Comparison of ENCODE assay signal across 14 cellular contexts in the genomic region with DNA sequence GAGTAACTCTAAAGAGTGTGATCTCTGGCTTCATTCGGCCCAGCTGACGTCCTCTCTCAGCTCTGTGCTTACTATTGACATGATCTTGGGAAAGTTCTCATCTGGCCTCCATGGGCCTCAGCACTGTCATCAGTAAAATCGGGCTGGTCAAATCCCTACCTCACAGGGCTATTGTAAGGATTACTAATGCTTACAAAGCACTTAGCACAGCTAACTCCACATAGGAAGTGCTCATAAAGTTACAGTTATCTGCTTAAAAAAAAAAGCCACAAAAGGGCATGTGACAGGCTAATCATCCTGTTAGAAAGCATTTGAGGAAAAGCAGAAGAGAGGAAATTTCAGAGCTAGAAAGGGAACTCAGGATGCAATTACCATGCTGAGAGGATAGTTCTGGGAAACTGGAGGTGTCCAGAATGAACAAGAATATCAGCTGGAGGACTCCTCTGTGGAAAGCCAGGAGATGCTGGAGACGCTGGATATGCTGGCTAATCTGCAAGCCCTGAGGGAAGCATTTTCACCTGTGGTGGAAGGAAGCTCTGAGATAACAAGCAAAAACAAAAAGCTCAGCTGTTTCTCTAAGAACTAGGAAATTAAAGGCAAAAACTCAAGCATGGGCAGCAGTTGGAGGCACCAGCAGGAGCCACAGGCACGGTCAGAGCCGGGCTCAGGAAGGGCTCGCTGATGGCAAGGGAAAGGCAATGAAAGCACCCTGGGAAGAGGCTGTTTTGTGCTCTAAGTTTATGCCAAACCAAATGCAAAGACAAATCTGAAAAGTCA. TPM values are rescaled to one million over a fixed set of nuclear protein-coding genes. Genes with fewer than 3 reads are reported as not detected.
DNase-seq lines count a peak whose midpoint lies in the region; ATAC-seq, FAIRE-seq and TF ChIP-seq lines count a peak whose summit lies in the region.
"Had no signal": no experiment of that assay in that cellular context is flagged by ENCODE, and none has a peak within 500 bp of the region (broad histone marks: within the 10 kb centered on the region; RNA-seq: fewer than 3 reads in every experiment).

No MANE protein-coding gene starts in this region.

- 57 to 59% methylated on average over 7 of the region's 7 CpGs for WGBS in pancreas, 2 donors

- H4K20me1 ChIP-seq in GM23338 (replicated peaks; ENCODE audit: insufficient read depth), result no peaks in the 10 kb centered on the region

- no peak for DNase-seq in GM23338 (ENCODE audit: low spot score)
- DNase-seq in NCI-H82 (lab: John Stamatoyannopoulos, UW), result peak; percentile 14
- peak; percentile 20 for DNase-seq in choroid plexus epithelial cell (ENCODE audit: low read depth)
- peak in 4 of 6 donors; percentile 42 to 66 (median 48) for DNase-seq in pancreas
- no peak for DNase-seq in ureter (ENCODE audit: low spot score)
- DNase-seq in posterior vena cava (ENCODE audit: low spot score), result no peak
- no peak for DNase-seq in NAMALWA (ENCODE audit: low spot score)
- DNase-seq: activated CD4-positive, alpha-beta T cell treated with anti-CD3 and anti-CD28 coated beads, Interleukin-2, amount 10 ng/mL, durations not matched to agents 24 days and 14 days; gastrocnemius medialis; midbrain; right cardiac atrium; transverse colon had no signal

- H3K9me3 Mint-ChIP-seq in GM23338, result peaks cover 4% of the 10 kb centered on the region; the same call in 2 of the 3 replicates
- H3K9me3 Mint-ChIP-seq: activated CD4-positive, alpha-beta T cell treated with anti-CD3 and anti-CD28 coated beads, Interleukin-2, amount 10 ng/mL, durations not matched to agents 24 days and 14 days had no signal

- H3K27ac Mint-ChIP-seq in GM23338, result no peak overlapping the region
- H3K27ac Mint-ChIP-seq: activated CD4-positive, alpha-beta T cell treated with anti-CD3 and anti-CD28 coated beads, Interleukin-2, amount 10 ng/mL, durations not matched to agents 24 days and 14 days had no signal

- ATAC-seq in GM23338 (no peak), pancreas (peak; percentile 89 to 97 (median 96)), GM18858 (IDR thresholded peaks at IDR 0.05; ENCODE audit: unreplicated experiment) (no peak)
- ATAC-seq: gastrocnemius medialis had no signal

- no peak overlapping the region for H3K4me3 Mint-ChIP-seq in GM23338
- H3K4me3 Mint-ChIP-seq: activated CD4-positive, alpha-beta T cell treated with anti-CD3 and anti-CD28 coated beads, Interleukin-2, amount 10 ng/mL, durations not matched to agents 24 days and 14 days had no signal

- no peak overlapping the region for H3K4me2 ChIP-seq in GM23338

- no peaks in the 10 kb centered on the region for H3K9me3 ChIP-seq in pancreas
- H3K9me3 ChIP-seq: gastrocnemius medialis, SJCRH30, transverse colon had no signal

- H3K79me2 ChIP-seq in GM23338 (replicated peaks; ENCODE audit: insufficient read depth), result no peaks in the 10 kb centered on the region

- H3K27me3 ChIP-seq in GM23338 (ENCODE audit: insufficient read depth) (peaks cover 22% of the 10 kb centered on the region), pancreas (no peaks in the 10 kb centered on the region)
- H3K27me3 ChIP-seq: SJCRH30 had no signal

- H3K4me1 ChIP-seq in GM23338 (ENCODE audit: insufficient read depth) (peaks cover 3% of the 10 kb centered on the region; the same call in 1 of the 2 replicates), pancreas (peaks cover 0 to 6% (median 0%) of the 10 kb centered on the region in 3 donors)
- H3K4me1 ChIP-seq: gastrocnemius medialis, SJCRH30 had no signal

- H3K27me3 Mint-ChIP-seq in GM23338 (ENCODE audit: insufficient read depth, low read depth, poor library complexity), result peaks cover 17% of the 10 kb centered on the region

- no peak for FAIRE-seq in pancreas (lab: Jason Lieb, UNC)

- peak overlapping the region; percentile 74 for H2AFZ ChIP-seq in GM23338

- H3K27ac ChIP-seq in GM23338 (ENCODE audit: low read depth) (no peak overlapping the region), pancreas (peak overlapping the region in 1 of 4 donors; percentile 39)
- H3K27ac ChIP-seq: gastrocnemius medialis, SJCRH30, transverse colon had no signal

- peaks cover under 1% of the 10 kb centered on the region; the same call in 1 of the 2 replicates for H3K36me3 ChIP-seq in GM23338 (ENCODE audit: insufficient read depth)
- H3K36me3 ChIP-seq in pancreas, result no peaks in the 10 kb centered on the region
- H3K36me3 ChIP-seq: gastrocnemius medialis, SJCRH30, transverse colon had no signal

- H3K4me1 Mint-ChIP-seq in GM23338, result no peaks in the 10 kb centered on the region; the same call in 2 of the 3 replicates

- H3F3A ChIP-seq in GM23338 (replicated peaks; ENCODE audit: low read depth), result no peaks in the 10 kb centered on the region

- no peak overlapping the region for H3K4me3 ChIP-seq in GM23338
- no peak overlapping the region for H3K4me3 ChIP-seq in choroid plexus epithelial cell (ENCODE audit: low read depth, low read length)
- H3K4me3 ChIP-seq in pancreas, result no peak overlapping the region
- H3K4me3 ChIP-seq: gastrocnemius medialis, SJCRH30, transverse colon had no signal

- H3K36me3 Mint-ChIP-seq in GM23338 (ENCODE audit: low read depth), result no peaks in the 10 kb centered on the region

- TF ChIP-seq CTCF in GM23338 (conservative IDR thresholded peaks at IDR 0.05; ENCODE audit: low read depth in 2 of 2), result no peak
- TF ChIP-seq CTCF in choroid plexus epithelial cell (conservative IDR thresholded peaks at IDR 0.05; ENCODE audit: low read depth, low read length), result no peak
- TF ChIP-seq CTCF in pancreas (IDR thresholded peaks at IDR 0.05), result no peak

- intact Hi-C loops in pancreas (cut with DNase I), result no loop called here
- intact Hi-C loops in posterior vena cava (cut with DNase I), result no loop called here

- no peaks in the 10 kb centered on the region for H3K9me2 ChIP-seq in GM23338 (ENCODE audit: insufficient read depth)

TF ChIP-seq in GM23338, 12 proteins besides CTCF, POLR2A, EP300 and RAD21 (continues in another document):
- TF ChIP-seq STAT1 (IDR thresholded peaks at IDR 0.05; ENCODE audit: unreplicated experiment) (no peak), ZNF114 (CRISPR knock-in tag; IDR thresholded peaks at IDR 0.05) (no peak), NANOG (IDR thresholded peaks at IDR 0.05; ENCODE audit: borderline replicate concordance) (no peak), POLR2AphosphoS5 (IDR thresholded peaks at IDR 0.05; ENCODE audit: low read depth) (no peak), CREB1 (CRISPR knock-in tag; IDR thresholded peaks at IDR 0.05; ENCODE audit: low read depth) (no peak), EZH2phosphoT487 (IDR thresholded peaks at IDR 0.05; ENCODE audit: unreplicated experiment) (no peak), JUNB (IDR thresholded peaks at IDR 0.05; ENCODE audit: unreplicated experiment) (no peak), ZNF331 (CRISPR knock-in tag; IDR thresholded peaks at IDR 0.05; ENCODE audit: low read depth) (no peak)
- TF ChIP-seq, protein P1, sequence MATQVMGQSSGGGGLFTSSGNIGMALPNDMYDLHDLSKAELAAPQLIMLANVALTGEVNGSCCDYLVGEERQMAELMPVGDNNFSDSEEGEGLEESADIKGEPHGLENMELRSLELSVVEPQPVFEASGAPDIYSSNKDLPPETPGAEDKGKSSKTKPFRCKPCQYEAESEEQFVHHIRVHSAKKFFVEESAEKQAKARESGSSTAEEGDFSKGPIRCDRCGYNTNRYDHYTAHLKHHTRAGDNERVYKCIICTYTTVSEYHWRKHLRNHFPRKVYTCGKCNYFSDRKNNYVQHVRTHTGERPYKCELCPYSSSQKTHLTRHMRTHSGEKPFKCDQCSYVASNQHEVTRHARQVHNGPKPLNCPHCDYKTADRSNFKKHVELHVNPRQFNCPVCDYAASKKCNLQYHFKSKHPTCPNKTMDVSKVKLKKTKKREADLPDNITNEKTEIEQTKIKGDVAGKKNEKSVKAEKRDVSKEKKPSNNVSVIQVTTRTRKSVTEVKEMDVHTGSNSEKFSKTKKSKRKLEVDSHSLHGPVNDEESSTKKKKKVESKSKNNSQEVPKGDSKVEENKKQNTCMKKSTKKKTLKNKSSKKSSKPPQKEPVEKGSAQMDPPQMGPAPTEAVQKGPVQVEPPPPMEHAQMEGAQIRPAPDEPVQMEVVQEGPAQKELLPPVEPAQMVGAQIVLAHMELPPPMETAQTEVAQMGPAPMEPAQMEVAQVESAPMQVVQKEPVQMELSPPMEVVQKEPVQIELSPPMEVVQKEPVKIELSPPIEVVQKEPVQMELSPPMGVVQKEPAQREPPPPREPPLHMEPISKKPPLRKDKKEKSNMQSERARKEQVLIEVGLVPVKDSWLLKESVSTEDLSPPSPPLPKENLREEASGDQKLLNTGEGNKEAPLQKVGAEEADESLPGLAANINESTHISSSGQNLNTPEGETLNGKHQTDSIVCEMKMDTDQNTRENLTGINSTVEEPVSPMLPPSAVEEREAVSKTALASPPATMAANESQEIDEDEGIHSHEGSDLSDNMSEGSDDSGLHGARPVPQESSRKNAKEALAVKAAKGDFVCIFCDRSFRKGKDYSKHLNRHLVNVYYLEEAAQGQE (IDR thresholded peaks at IDR 0.05; ENCODE audit: unreplicated experiment), result no peak

RNA-seq across cellular contexts. Expression of gene BHMT, which starts 4.4 kb away (rescaled TPM):
- 2.3 and 4.2 TPM in 2 replicates for total RNA-seq in GM23338 (2014; rRNA removed; shearing (Covaris generic))
- polyA plus RNA-seq in GM23338 (2016; fragmentation: Nextera tagmentation; extraction: Ambion mirVana) (1.4 and 2.6 TPM in 2 replicates), pancreas (under 1 TPM in 1 of 2 donors, not detected in 1; 0.14 TPM)
- total RNA-seq in pancreas (under 1 TPM in 1 of 6 donors, not detected in 5; 0.66 TPM), ureter (8.7 TPM), posterior vena cava (under 1 TPM; 0.28 to 0.62 TPM)
- total RNA-seq: activated CD4-positive, alpha-beta T cell treated with anti-CD3 and anti-CD28 coated beads, Interleukin-2, amount 10 ng/mL, durations not matched to agents 24 days and 14 days; SJCRH30; transverse colon had no signal

RNA-seq across cellular contexts. Expression of gene BHMT2, which starts 37.6 kb away (rescaled TPM):
- 1.7 and 2.5 TPM in 2 replicates for total RNA-seq in GM23338 (2014; rRNA removed; shearing (Covaris generic))
- polyA plus RNA-seq in GM23338 (2016; fragmentation: Nextera tagmentation; extraction: Ambion mirVana), result 1.1 and 1.9 TPM in 2 replicates
- total RNA-seq in pancreas, result 1 to 10 TPM in 3 of 6 donors, under 1 TPM in 3; 0.28 to 2.1 (median 1.2) TPM
- polyA plus RNA-seq in pancreas, result 1 to 10 TPM; 1.4 to 2.8 TPM
- 18.3 TPM for total RNA-seq in ureter
- 10 to 100 TPM; 24.5 to 36.3 TPM for total RNA-seq in posterior vena cava
- total RNA-seq: activated CD4-positive, alpha-beta T cell treated with anti-CD3 and anti-CD28 coated beads, Interleukin-2, amount 10 ng/mL, durations not matched to agents 24 days and 14 days; SJCRH30 had no signal

RNA-seq across cellular contexts. Expression of gene DMGDH, which starts 37.7 kb away (rescaled TPM):
- 0.52 TPM in 1 of 2 replicates, not detected in the other for total RNA-seq in GM23338 (2014; rRNA removed; shearing (Covaris generic))
- 0.63 and 0.94 TPM in 2 replicates for polyA plus RNA-seq in GM23338 (2016; fragmentation: Nextera tagmentation; extraction: Ambion mirVana)
- total RNA-seq in pancreas, result 1 to 10 TPM in 5 of 6 donors, under 1 TPM in 1; 0.83 to 4.9 (median 1.6) TPM
- 1 to 10 TPM in 1 of 2 donors, under 1 TPM in 1; 0.23 to 1.4 TPM for polyA plus RNA-seq in pancreas
- total RNA-seq in ureter, result 3.8 TPM
- 1 to 10 TPM; 1.7 to 3.6 TPM for total RNA-seq in posterior vena cava
- total RNA-seq: activated CD4-positive, alpha-beta T cell treated with anti-CD3 and anti-CD28 coated beads, Interleukin-2, amount 10 ng/mL, durations not matched to agents 24 days and 14 days; SJCRH30 had no signal

Comparison
In these comparisons a context has a peak if more than half of its experiments do, and no peak if none do; other contexts are left out.
1. ATAC-seq: peak in pancreas (4 of 4); none in GM23338 (single experiment) and GM18858 (single experiment).
2. DNase-seq: peak in NCI-H82 (single experiment), choroid plexus epithelial cell (single experiment) and pancreas (4 of 6); none in GM23338 (single experiment), ureter (single experiment), posterior vena cava (single experiment) and NAMALWA (single experiment).